ENCODE assay signal across 25 cellular contexts in the genomic region with DNA sequence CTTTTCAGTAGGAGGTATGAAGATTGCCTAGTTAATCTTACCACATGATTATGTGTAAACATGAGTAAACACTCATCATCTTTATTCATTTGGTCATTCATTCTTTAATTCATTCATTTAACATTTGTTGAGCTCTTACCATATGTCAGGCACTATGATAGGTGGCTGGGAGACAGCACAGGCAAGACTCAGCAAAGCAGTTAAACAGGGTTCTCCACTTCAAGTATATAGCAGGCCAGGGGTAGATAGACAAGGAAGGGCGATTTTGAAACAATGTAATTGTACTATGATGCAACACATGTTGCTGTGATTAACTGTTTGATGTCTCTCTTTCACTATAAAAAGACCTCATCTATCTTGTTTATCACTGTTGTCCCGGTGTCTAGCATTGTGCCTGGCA.
DNase-seq lines count a peak whose midpoint lies in the region; FAIRE-seq and TF ChIP-seq lines count a peak whose summit lies in the region.
"Had no signal": no experiment of that assay in that cellular context is flagged by ENCODE, and none has a peak within 500 bp of the region (broad histone marks: within the 10 kb centered on the region; RNA-seq: fewer than 3 reads in every experiment).

No MANE protein-coding gene starts in this region.

- no peaks in the 10 kb centered on the region for H3K27me3 Mint-ChIP-seq in astrocyte (ENCODE audit: low read depth, unreplicated experiment)

- H3K4me2 ChIP-seq in astrocyte (ENCODE audit: low read length) = no peak overlapping the region
- H3K4me2 ChIP-seq: A549, GM23338 had no signal

- DNase-seq in NCI-H2029 treated with DMSO at 0.1 percent for 48 hours (lab: John Stamatoyannopoulos, UW) = peak; percentile 3
- DNase-seq in NCI-H2029 (lab: John Stamatoyannopoulos, UW) = no peak
- no peak for DNase-seq in GM12891 (ENCODE audit: insufficient read length, low spot score)
- DNase-seq in astrocyte (ENCODE audit: low read depth) = no peak
- DNase-seq in epithelial cell of prostate (ENCODE audit: low read depth, low spot score) = peak; percentile 65
- no peak for DNase-seq in stimulated activated CD4-positive, alpha-beta T cell treated with anti-CD3 and anti-CD28 coated beads, Interleukin-4, amount 100 ng/mL, for 24 hours
- no peak for DNase-seq in activated CD8-positive, alpha-beta memory T cell treated with anti-CD3 and anti-CD28 coated beads, Interleukin-2, amount 50 U/mL, for 48 hours
- DNase-seq in GOT3 (lab: John Stamatoyannopoulos, UW) = no peak
- DNase-seq: AML-193; Caco-2; CD4-positive, alpha-beta T cell; DMS153; DND-41; EL; H7; HFFc6 had no signal

- TF ChIP-seq POLR2A in GM12891 (IDR thresholded peaks at IDR 0.05; ENCODE audit: low read depth, low read length) = no peak

- H3K4me1 Mint-ChIP-seq in astrocyte (ENCODE audit: low read depth, unreplicated experiment) = no peaks in the 10 kb centered on the region
- H3K4me1 Mint-ChIP-seq: GM23338, IgD-negative memory B cell had no signal

- H2AFZ ChIP-seq in astrocyte (ENCODE audit: low read depth, low read length) = no peak overlapping the region
- H2AFZ ChIP-seq: GM23338 had no signal

- no peak for TF ChIP-seq CTCF in astrocyte (IDR thresholded peaks at IDR 0.05; ENCODE audit: insufficient read depth, low read depth, low read length)

- FAIRE-seq in GM12891 (lab: Jason Lieb, UNC) (peak; percentile 33), astrocyte (lab: Jason Lieb, UNC) (peak; percentile 64)
- FAIRE-seq: A549, D721Med, GM12892, GM18507 had no signal

- no peaks in the 10 kb centered on the region for H3K79me2 ChIP-seq in astrocyte (ENCODE audit: insufficient read depth, low read length)

- H3K36me3 Mint-ChIP-seq in astrocyte (ENCODE audit: low read depth, unreplicated experiment) = no peaks in the 10 kb centered on the region
- H3K36me3 Mint-ChIP-seq: IgD-negative memory B cell had no signal

- H4K20me1 ChIP-seq in astrocyte (ENCODE audit: insufficient read depth, low read length) = no peaks in the 10 kb centered on the region

- no peak overlapping the region for H3K4me3 ChIP-seq in astrocyte (ENCODE audit: insufficient read depth, low read depth, low read length)
- H3K4me3 ChIP-seq: A549, GM23338 had no signal

- H3K27me3 ChIP-seq in astrocyte (ENCODE audit: insufficient read depth, low read length) = no peaks in the 10 kb centered on the region

- H3K4me1 ChIP-seq in astrocyte (ENCODE audit: insufficient read depth, low read length) = no peaks in the 10 kb centered on the region
- H3K4me1 ChIP-seq: A549, Caco-2 had no signal

- H3K27ac ChIP-seq in astrocyte (ENCODE audit: low read depth, low read length) = no peak overlapping the region
- peak overlapping the region; percentile 73 for H3K27ac ChIP-seq in epithelial cell of prostate
- H3K27ac ChIP-seq: 22Rv1, A549, C4-2B, HL-60 had no signal

- H3K9me3 ChIP-seq in astrocyte (ENCODE audit: insufficient read depth, low read depth, low read length) = no peaks in the 10 kb centered on the region
- H3K9me3 ChIP-seq: A549, Caco-2 had no signal

- H3K36me3 ChIP-seq in astrocyte (ENCODE audit: insufficient read depth, low read length) = no peaks in the 10 kb centered on the region

- H3K4me3 Mint-ChIP-seq in astrocyte (ENCODE audit: unreplicated experiment) = no peak overlapping the region
- H3K4me3 Mint-ChIP-seq: CD4-positive, alpha-beta T cell; GM23338; HFFc6; IgD-negative memory B cell had no signal

- H3K27ac Mint-ChIP-seq in astrocyte (ENCODE audit: unreplicated experiment) = no peak overlapping the region
- H3K27ac Mint-ChIP-seq: CD4-positive, alpha-beta T cell; GM23338; HFFc6; IgD-negative memory B cell had no signal

- no peak overlapping the region for H3K9ac ChIP-seq in astrocyte (ENCODE audit: low read length)

- H3K9me3 Mint-ChIP-seq in astrocyte (ENCODE audit: unreplicated experiment) = no peaks in the 10 kb centered on the region
- H3K9me3 Mint-ChIP-seq: CD4-positive, alpha-beta T cell had no signal

TF ChIP-seq in GM12891, 5 proteins besides CTCF, POLR2A, EP300 and RAD21:
- TF ChIP-seq POLR2AphosphoS5 (IDR thresholded peaks at IDR 0.05; ENCODE audit: low read depth, low read length) (no peak), SPI1 (IDR thresholded peaks at IDR 0.05; ENCODE audit: low read depth, low read length) (no peak), PAX5 (IDR thresholded peaks at IDR 0.05; ENCODE audit: insufficient read depth, low read length, severe bottlenecking) (no peak), TAF1 (IDR thresholded peaks at IDR 0.05; ENCODE audit: low read depth, low read length) (no peak), POU2F2 (IDR thresholded peaks at IDR 0.05; ENCODE audit: low read depth, low read length) (no peak)

Comparison
In these comparisons a context has a peak if more than half of its experiments do, and no peak if none do; other contexts are left out.
1. DNase-seq: peak in NCI-H2029 treated with DMSO at 0.1 percent for 48 hours (single experiment) and epithelial cell of prostate (single experiment); none in NCI-H2029 (single experiment), GM12891 (single experiment), astrocyte (single experiment), stimulated activated CD4-positive, alpha-beta T cell treated with anti-CD3 and anti-CD28 coated beads, Interleukin-4, amount 100 ng/mL, for 24 hours (single experiment), activated CD8-positive, alpha-beta memory T cell treated with anti-CD3 and anti-CD28 coated beads, Interleukin-2, amount 50 U/mL, for 48 hours (single experiment) and GOT3 (single experiment).